In genomic region chr1:26743426-26744059, GRCh38 we compare ENCODE assay signal across 1 cellular context.
TF ChIP-seq lines count a peak whose summit lies in the region.

No MANE protein-coding gene starts in this region.

TF ChIP-seq in SK-N-SH treated with all-trans-retinoic acid at 6 μM for 48 hours, 23 proteins besides CTCF, POLR2A, EP300 and RAD21 (continued from another document):
- TF ChIP-seq TSHZ2 (CRISPR knock-in tag; IDR thresholded peaks at IDR 0.05) = no peak
- TF ChIP-seq CSRNP3 (CRISPR knock-in tag; IDR thresholded peaks at IDR 0.05) = no peak
- TF ChIP-seq ZFP3 (CRISPR knock-in tag; IDR thresholded peaks at IDR 0.05) = no peak; the same call in 1 of the 2 replicates
- TF ChIP-seq BACH2 (CRISPR knock-in tag; IDR thresholded peaks at IDR 0.05; ENCODE audit: borderline replicate concordance) = no peak
- no peak for TF ChIP-seq OSR1 (CRISPR knock-in tag; IDR thresholded peaks at IDR 0.05)
- no peak for TF ChIP-seq RARB (CRISPR knock-in tag; IDR thresholded peaks at IDR 0.05)
- TF ChIP-seq CSDC2 (CRISPR knock-in tag; IDR thresholded peaks at IDR 0.05) = no peak
- no peak for TF ChIP-seq ARNTL (CRISPR knock-in tag; IDR thresholded peaks at IDR 0.05; ENCODE audit: borderline replicate concordance, low read depth)
- TF ChIP-seq ZC3H10 (CRISPR knock-in tag; IDR thresholded peaks at IDR 0.05) = no peak
- TF ChIP-seq TOX (CRISPR knock-in tag; IDR thresholded peaks at IDR 0.05; ENCODE audit: borderline replicate concordance) = no peak
- no peak for TF ChIP-seq POU6F1 (CRISPR knock-in tag; IDR thresholded peaks at IDR 0.05; ENCODE audit: borderline replicate concordance, low read depth)
- TF ChIP-seq SNAI2 (CRISPR knock-in tag; IDR thresholded peaks at IDR 0.05) = no peak
- no peak for TF ChIP-seq TCF4 (CRISPR knock-in tag; IDR thresholded peaks at IDR 0.05; ENCODE audit: borderline replicate concordance)
